Comparison of ENCODE assay signal across 8 cellular contexts in genomic region chr2:168849610-168850009, GRCh38. TPM values are rescaled to one million over a fixed set of nuclear protein-coding genes. Genes with fewer than 3 reads are reported as not detected.
DNase-seq lines count a peak whose midpoint lies in the region; ATAC-seq and TF ChIP-seq lines count a peak whose summit lies in the region.

No MANE protein-coding gene starts in this region.

- H3K9me3 Mint-ChIP-seq in activated naive CD8-positive, alpha-beta T cell treated with anti-CD3 and anti-CD28 coated beads, Interleukin-2, amount 10 ng/mL, durations not matched to agents 7 days and 5 days: peaks cover 4% of the 10 kb centered on the region
- no peaks in the 10 kb centered on the region for H3K9me3 Mint-ChIP-seq in activated naive CD8-positive, alpha-beta T cell treated with anti-CD3 and anti-CD28 coated beads for 36 hours

- peaks cover 0 to 6% (median 0%) of the 10 kb centered on the region in 3 donors for H3K36me3 ChIP-seq in tibial artery

- TF ChIP-seq CTCF in fibroblast of villous mesenchyme (IDR thresholded peaks at IDR 0.05; ENCODE audit: insufficient read depth, low read depth, low read length): no peak
- TF ChIP-seq CTCF in tibial artery (IDR thresholded peaks at IDR 0.05): no peak
- TF ChIP-seq CTCF in foreskin keratinocyte (conservative IDR thresholded peaks at IDR 0.05): no peak

- no peaks in the 10 kb centered on the region for H3K27me3 Mint-ChIP-seq in activated naive CD8-positive, alpha-beta T cell treated with anti-CD3 and anti-CD28 coated beads, Interleukin-2, amount 10 ng/mL, durations not matched to agents 7 days and 5 days
- no peaks in the 10 kb centered on the region for H3K27me3 Mint-ChIP-seq in activated naive CD8-positive, alpha-beta T cell treated with anti-CD3 and anti-CD28 coated beads for 36 hours

- POLR2A ChIA-PET in activated naive CD8-positive, alpha-beta T cell treated with anti-CD3 and anti-CD28 coated beads, Interleukin-2, amount 10 ng/mL, durations not matched to agents 7 days and 5 days (lab: Charles Lee): interaction anchor here (0.7 kb wide), 1 partner anchor 52 kb away, joined by 3 read pairs; no protein-coding TSS in a partner anchor

- H3K4me1 Mint-ChIP-seq in activated naive CD8-positive, alpha-beta T cell treated with anti-CD3 and anti-CD28 coated beads, Interleukin-2, amount 10 ng/mL, durations not matched to agents 7 days and 5 days: peaks cover 3% of the 10 kb centered on the region
- H3K4me1 Mint-ChIP-seq in activated naive CD8-positive, alpha-beta T cell treated with anti-CD3 and anti-CD28 coated beads for 36 hours: peaks cover 3% of the 10 kb centered on the region

- H3K36me3 Mint-ChIP-seq in activated naive CD8-positive, alpha-beta T cell treated with anti-CD3 and anti-CD28 coated beads, Interleukin-2, amount 10 ng/mL, durations not matched to agents 7 days and 5 days: peaks cover 29% of the 10 kb centered on the region
- H3K36me3 Mint-ChIP-seq in activated naive CD8-positive, alpha-beta T cell treated with anti-CD3 and anti-CD28 coated beads for 36 hours: peaks cover 12% of the 10 kb centered on the region

- no peak for DNase-seq in activated naive CD8-positive, alpha-beta T cell treated with anti-CD3 and anti-CD28 coated beads, Interleukin-2, amount 10 ng/mL, durations not matched to agents 7 days and 5 days
- no peak for DNase-seq in activated naive CD8-positive, alpha-beta T cell treated with anti-CD3 and anti-CD28 coated beads for 36 hours
- DNase-seq in NCI-H69 (lab: John Stamatoyannopoulos, UW) (peak; percentile 71), fibroblast of villous mesenchyme (ENCODE audit: low read depth) (peak; percentile 15), stromal cell of bone marrow (ENCODE audit: low read depth) (peak; percentile 6), NCI-H1048 (lab: John Stamatoyannopoulos, UW) (no peak), tibial artery (no peak), foreskin keratinocyte (no peak)

- no peak overlapping the region for H3K4me3 ChIP-seq in fibroblast of villous mesenchyme (ENCODE audit: low read depth, low read length)
- no peak overlapping the region for H3K4me3 ChIP-seq in tibial artery

- H3K4me1 ChIP-seq in tibial artery (no peaks in the 10 kb centered on the region), foreskin keratinocyte (peaks cover 12% of the 10 kb centered on the region)

- H3K9me3 ChIP-seq in tibial artery: no peaks in the 10 kb centered on the region

- no peak overlapping the region for H3K27ac ChIP-seq in tibial artery
- no peak overlapping the region for H3K27ac ChIP-seq in foreskin keratinocyte

- intact Hi-C loops in tibial artery (cut with DNase I; ENCODE audit: low total_unique reads): no loop called here

- H3K27ac Mint-ChIP-seq in activated naive CD8-positive, alpha-beta T cell treated with anti-CD3 and anti-CD28 coated beads, Interleukin-2, amount 10 ng/mL, durations not matched to agents 7 days and 5 days: no peak overlapping the region
- no peak overlapping the region for H3K27ac Mint-ChIP-seq in activated naive CD8-positive, alpha-beta T cell treated with anti-CD3 and anti-CD28 coated beads for 36 hours

- H3K27me3 ChIP-seq in tibial artery (no peaks in the 10 kb centered on the region), foreskin keratinocyte (no peaks in the 10 kb centered on the region)

- H3K4me3 Mint-ChIP-seq in activated naive CD8-positive, alpha-beta T cell treated with anti-CD3 and anti-CD28 coated beads, Interleukin-2, amount 10 ng/mL, durations not matched to agents 7 days and 5 days: no peak overlapping the region
- no peak overlapping the region for H3K4me3 Mint-ChIP-seq in activated naive CD8-positive, alpha-beta T cell treated with anti-CD3 and anti-CD28 coated beads for 36 hours

- peak; percentile 33 for ATAC-seq in activated naive CD8-positive, alpha-beta T cell treated with anti-CD3 and anti-CD28 coated beads, Interleukin-2, amount 10 ng/mL, durations not matched to agents 7 days and 5 days (ENCODE audit: low read depth)
- ATAC-seq in foreskin keratinocyte: no peak

RNA-seq across cellular contexts. Expression of gene SPC25, which starts 40.6 kb away (rescaled TPM):
- total RNA-seq in activated naive CD8-positive, alpha-beta T cell treated with anti-CD3 and anti-CD28 coated beads, Interleukin-2, amount 10 ng/mL, durations not matched to agents 7 days and 5 days: 10 to 100 TPM; 35.6 to 40.0 TPM
- total RNA-seq in activated naive CD8-positive, alpha-beta T cell treated with anti-CD3 and anti-CD28 coated beads for 36 hours: 10 to 100 TPM; 33.7 to 37.1 TPM
- 2.9 and 7.3 TPM in 2 replicates for total RNA-seq in fibroblast of villous mesenchyme
- 11.4 and 15.4 TPM in 2 replicates for total RNA-seq in foreskin keratinocyte
- 16.6 and 26.1 TPM in 2 replicates for polyA plus RNA-seq in foreskin keratinocyte

RNA-seq across cellular contexts. Expression of gene NOSTRIN, which starts 47.2 kb away (rescaled TPM):
- total RNA-seq in activated naive CD8-positive, alpha-beta T cell treated with anti-CD3 and anti-CD28 coated beads, Interleukin-2, amount 10 ng/mL, durations not matched to agents 7 days and 5 days: not detected
- total RNA-seq in activated naive CD8-positive, alpha-beta T cell treated with anti-CD3 and anti-CD28 coated beads for 36 hours: not detected
- total RNA-seq in fibroblast of villous mesenchyme (0.32 and 0.43 TPM in 2 replicates), foreskin keratinocyte (not detected in 2 replicates)
- not detected in 2 replicates for polyA plus RNA-seq in foreskin keratinocyte

RNA-seq across cellular contexts. Expression of gene G6PC2, which starts 51.5 kb away (rescaled TPM):
- not detected for total RNA-seq in activated naive CD8-positive, alpha-beta T cell treated with anti-CD3 and anti-CD28 coated beads, Interleukin-2, amount 10 ng/mL, durations not matched to agents 7 days and 5 days
- total RNA-seq in activated naive CD8-positive, alpha-beta T cell treated with anti-CD3 and anti-CD28 coated beads for 36 hours: not detected
- total RNA-seq in fibroblast of villous mesenchyme (not detected in 2 replicates), foreskin keratinocyte (not detected in 2 replicates)
- polyA plus RNA-seq in foreskin keratinocyte: not detected in 2 replicates

Comparison
In these comparisons a context has a peak if more than half of its experiments do, and no peak if none do; other contexts are left out.
1. DNase-seq: peak in NCI-H69 (single experiment), fibroblast of villous mesenchyme (single experiment) and stromal cell of bone marrow (single experiment); none in activated naive CD8-positive, alpha-beta T cell treated with anti-CD3 and anti-CD28 coated beads, Interleukin-2, amount 10 ng/mL, durations not matched to agents 7 days and 5 days (single experiment), activated naive CD8-positive, alpha-beta T cell treated with anti-CD3 and anti-CD28 coated beads for 36 hours (single experiment), NCI-H1048 (single experiment), tibial artery (0 of 2) and foreskin keratinocyte (0 of 2).